12 cellular contexts compared by ENCODE assay signal in genomic region chr15:99253381-99254090, GRCh38. TPM values are rescaled to one million over a fixed set of nuclear protein-coding genes. Genes with fewer than 3 reads are reported as not detected.
A peak's percentile ranks its signal among the peaks of the same experiment; 100 is the strongest.
DNase-seq lines count a peak whose midpoint lies in the region; ATAC-seq lines count a peak whose summit lies in the region.
"Had no signal": no experiment of that assay in that cellular context is flagged by ENCODE, and none has a peak within 500 bp of the region (broad histone marks: within the 10 kb centered on the region; RNA-seq: fewer than 3 reads in every experiment).

No MANE protein-coding gene starts in this region.

- CTCF ChIA-PET in activated naive CD4-positive, alpha-beta T cell treated with anti-CD3 and anti-CD28 coated beads, Interleukin-2, amount 10 ng/mL, durations not matched to agents 7 days and 5 days (lab: Charles Lee): interaction anchor here (0.9 to 2.1 kb wide), 6 partner anchors 11 to 451 kb away, joined by 3 to 13 read pairs (median 4); no protein-coding TSS in a partner anchor

- peak overlapping the region; percentile 65 for H3K27ac Mint-ChIP-seq in T-helper 1 cell treated with Interleukin-12 subunit alpha and Interleukin-12 subunit beta and Interleukin-4 antibody, amounts not matched to agents 30 μg/mL and 1 μg/mL, for 36 hours
- peak overlapping the region; percentile 2 for H3K27ac Mint-ChIP-seq in activated naive CD4-positive, alpha-beta T cell treated with anti-CD3 and anti-CD28 coated beads, Interleukin-2, amount 10 ng/mL, durations not matched to agents 7 days and 5 days

- DNase-seq in T-helper 1 cell (no peak), HuH-7.5 (ENCODE audit: low spot score) (peak; percentile 31), myocyte (ENCODE audit: low read depth) (peak; percentile 85), hippocampal formation (lab: John Stamatoyannopoulos, UW) (no peak), NAMALWA (ENCODE audit: low spot score) (no peak)
- DNase-seq in activated naive CD4-positive, alpha-beta T cell treated with anti-CD3 and anti-CD28 coated beads, Interleukin-2, amount 10 ng/mL, durations not matched to agents 7 days and 5 days: no peak
- DNase-seq: 8988T, amniotic stem cell, NCI-H2107, upper lobe of left lung had no signal

- H3K36me3 Mint-ChIP-seq in T-helper 1 cell treated with Interleukin-12 subunit alpha and Interleukin-12 subunit beta and Interleukin-4 antibody, amounts not matched to agents 30 μg/mL and 1 μg/mL, for 36 hours (ENCODE audit: low read depth): peaks cover 29% of the 10 kb centered on the region
- peaks cover 29% of the 10 kb centered on the region for H3K36me3 Mint-ChIP-seq in activated naive CD4-positive, alpha-beta T cell treated with anti-CD3 and anti-CD28 coated beads, Interleukin-2, amount 10 ng/mL, durations not matched to agents 7 days and 5 days

- no peaks in the 10 kb centered on the region for H3K27me3 Mint-ChIP-seq in T-helper 1 cell treated with Interleukin-12 subunit alpha and Interleukin-12 subunit beta and Interleukin-4 antibody, amounts not matched to agents 30 μg/mL and 1 μg/mL, for 36 hours (ENCODE audit: low read depth)
- no peaks in the 10 kb centered on the region for H3K27me3 Mint-ChIP-seq in activated naive CD4-positive, alpha-beta T cell treated with anti-CD3 and anti-CD28 coated beads, Interleukin-2, amount 10 ng/mL, durations not matched to agents 7 days and 5 days

- ATAC-seq in HG03342 (IDR thresholded peaks at IDR 0.05; ENCODE audit: unreplicated experiment): no peak

- H3K4me3 Mint-ChIP-seq in T-helper 1 cell treated with Interleukin-12 subunit alpha and Interleukin-12 subunit beta and Interleukin-4 antibody, amounts not matched to agents 30 μg/mL and 1 μg/mL, for 36 hours: peak overlapping the region; percentile 41
- H3K4me3 Mint-ChIP-seq in activated naive CD4-positive, alpha-beta T cell treated with anti-CD3 and anti-CD28 coated beads, Interleukin-2, amount 10 ng/mL, durations not matched to agents 7 days and 5 days: no peak overlapping the region

- H3K4me1 Mint-ChIP-seq in T-helper 1 cell treated with Interleukin-12 subunit alpha and Interleukin-12 subunit beta and Interleukin-4 antibody, amounts not matched to agents 30 μg/mL and 1 μg/mL, for 36 hours (ENCODE audit: low read depth): peaks cover 33% of the 10 kb centered on the region
- peaks cover 31% of the 10 kb centered on the region for H3K4me1 Mint-ChIP-seq in activated naive CD4-positive, alpha-beta T cell treated with anti-CD3 and anti-CD28 coated beads, Interleukin-2, amount 10 ng/mL, durations not matched to agents 7 days and 5 days

- H3K9me3 Mint-ChIP-seq in T-helper 1 cell treated with Interleukin-12 subunit alpha and Interleukin-12 subunit beta and Interleukin-4 antibody, amounts not matched to agents 30 μg/mL and 1 μg/mL, for 36 hours: peaks cover 5% of the 10 kb centered on the region
- peaks cover 5% of the 10 kb centered on the region for H3K9me3 Mint-ChIP-seq in activated naive CD4-positive, alpha-beta T cell treated with anti-CD3 and anti-CD28 coated beads, Interleukin-2, amount 10 ng/mL, durations not matched to agents 7 days and 5 days

RNA-seq across cellular contexts. Expression of gene LRRC28, which starts 2.3 kb away (rescaled TPM):
- total RNA-seq in myocyte: 33.5 and 50.8 TPM in 2 replicates
- polyA plus RNA-seq in myocyte (2012): 25.2 TPM

RNA-seq across cellular contexts. Expression of gene TTC23, which starts 4.2 kb away (rescaled TPM):
- total RNA-seq in myocyte: 27.4 and 37.3 TPM in 2 replicates
- 19.9 TPM for polyA plus RNA-seq in myocyte (2012)

Comparison
In these comparisons a context has a peak if more than half of its experiments do, and no peak if none do; other contexts are left out.
1. DNase-seq: peak in HuH-7.5 (single experiment) and myocyte (single experiment); none in T-helper 1 cell (0 of 5), activated naive CD4-positive, alpha-beta T cell treated with anti-CD3 and anti-CD28 coated beads, Interleukin-2, amount 10 ng/mL, durations not matched to agents 7 days and 5 days (single experiment), hippocampal formation (0 of 2) and NAMALWA (single experiment).